Comparison of ENCODE assay signal across 21 cellular contexts in genomic region chr7:47698386-47698785, GRCh38.
"Had no signal": no experiment of that assay in that cellular context is flagged by ENCODE, and none has a peak within 500 bp of the region (broad histone marks: within the 10 kb centered on the region; RNA-seq: fewer than 3 reads in every experiment).

No MANE protein-coding gene starts in this region.

- H3K4me3 ChIP-seq: esophagus muscularis mucosa, gastroesophageal sphincter, sigmoid colon, stomach, thoracic aorta, transverse colon had no signal

- H3K4me1 ChIP-seq: transverse colon had no signal

- ATAC-seq: effector memory CD8-positive, alpha-beta T cell; gastroesophageal sphincter; left colon; naive thymus-derived CD4-positive, alpha-beta T cell had no signal

- H3K36me3 ChIP-seq: esophagus muscularis mucosa, gastroesophageal sphincter, neutrophil, sigmoid colon, stomach, thoracic aorta, transverse colon had no signal

- H3K27me3 ChIP-seq: esophagus muscularis mucosa, gastroesophageal sphincter, neutrophil, sigmoid colon, stomach, transverse colon had no signal

- DNase-seq: effector memory CD8-positive, alpha-beta T cell; foreskin fibroblast; glutamatergic neuron; immature natural killer cell; kidney; left colon; midbrain; naive thymus-derived CD4-positive, alpha-beta T cell; nephron progenitor cell; sigmoid colon; small intestine; stimulated activated CD4-positive, alpha-beta T cell treated with anti-CD3 and anti-CD28 coated beads, Interleukin-12 subunit alpha, Interleukin-12 subunit beta, amount 100 ng/mL, for 4 hours; stimulated activated naive CD4-positive, alpha-beta T cell; stomach; substantia nigra; transverse colon had no signal

- H3K9me3 ChIP-seq: esophagus muscularis mucosa, gastroesophageal sphincter, neutrophil, sigmoid colon, stomach, thoracic aorta, transverse colon had no signal

- H3K27ac ChIP-seq: epithelial cell of prostate, esophagus muscularis mucosa, gastroesophageal sphincter, neutrophil, sigmoid colon, stomach, thoracic aorta, transverse colon had no signal
